9 cellular contexts compared by ENCODE assay signal in genomic region chr12:30567082-30567481, GRCh38.
"Had no signal": no experiment of that assay in that cellular context is flagged by ENCODE, and none has a peak within 500 bp of the region (broad histone marks: within the 10 kb centered on the region; RNA-seq: fewer than 3 reads in every experiment).

No MANE protein-coding gene starts in this region.

- H3K9ac ChIP-seq: GM23248 had no signal

- H3K4me1 ChIP-seq: HAP-1 had no signal

- H3K36me3 ChIP-seq: HAP-1 had no signal

- H3K27ac ChIP-seq: GM23248, HL-60 had no signal

- DNase-seq: GM23248, GOT3, H7, HFFc6, IMR-90 had no signal

- H2AFZ ChIP-seq: GM23248 had no signal

- ATAC-seq: HCT116, K562 had no signal

- H3K4me3 ChIP-seq: GM23248, HAP-1, K562 had no signal

- H3K9me3 ChIP-seq: HAP-1 had no signal
